Comparison of ENCODE assay signal across 18 cellular contexts in genomic region chr3:99218468-99218867, GRCh38.
"Had no signal": no experiment of that assay in that cellular context is flagged by ENCODE, and none has a peak within 500 bp of the region (broad histone marks: within the 10 kb centered on the region; RNA-seq: fewer than 3 reads in every experiment).

No MANE protein-coding gene starts in this region.

- ATAC-seq: esophagus mucosa; gastroesophageal sphincter; left cardiac atrium; lower lobe of right lung; natural killer cell treated with Interleukin-12 subunit alpha and Interleukin-12 subunit beta and Interleukin-15 and Interleukin-18, amount 100 ng/mL, for 72 hours; pancreas; right cardiac atrium had no signal

- H3K4me3 ChIP-seq: colonic mucosa, gastroesophageal sphincter, left ventricle myocardium inferior, lower lobe of right lung, pancreas had no signal

- H3K27ac ChIP-seq: colonic mucosa, gastroesophageal sphincter, left ventricle myocardium inferior, lower lobe of right lung, pancreas had no signal

- DNase-seq: colonic mucosa; dermis blood vessel endothelial cell; glutamatergic neuron; kidney; left cardiac atrium; left ventricle myocardium inferior; lower lobe of right lung; midbrain; occipital lobe; pancreas; right cardiac atrium; small intestine; stimulated activated CD4-positive, alpha-beta T cell treated with anti-CD3 and anti-CD28 coated beads, Interleukin-2, amount 100 ng/mL, for 48 hours; stimulated activated naive CD4-positive, alpha-beta T cell treated with Interleukin-2 at 50 U/mL for 16 hours; trophoblast cell had no signal

- H3K27me3 ChIP-seq: colonic mucosa, gastroesophageal sphincter, pancreas had no signal

- FAIRE-seq: kidney, pancreas, small intestine had no signal

- H3K4me1 ChIP-seq: colonic mucosa, gastroesophageal sphincter, left ventricle myocardium inferior, lower lobe of right lung, pancreas had no signal

- H3K36me3 ChIP-seq: colonic mucosa, gastroesophageal sphincter, left ventricle myocardium inferior, lower lobe of right lung, pancreas had no signal

- H3K9me3 ChIP-seq: colonic mucosa, pancreas had no signal
